Comparison of ENCODE assay signal across 8 cellular contexts in genomic region chr13:108566413-108567170, GRCh38.
"Had no signal": no experiment of that assay in that cellular context is flagged by ENCODE, and none has a peak within 500 bp of the region (broad histone marks: within the 10 kb centered on the region; RNA-seq: fewer than 3 reads in every experiment).

No MANE protein-coding gene starts in this region.

- H3K4me1 Mint-ChIP-seq: H9 had no signal

- H3K27ac ChIP-seq: GM23248 had no signal

- ATAC-seq: K562 had no signal

- H3K4me3 Mint-ChIP-seq: H9 had no signal

- H3K4me3 ChIP-seq: GM23248, K562 had no signal

- H3K9ac ChIP-seq: GM23248 had no signal

- FAIRE-seq: HTR-8/SVneo, K562 had no signal

- H3K9me3 Mint-ChIP-seq: H9 had no signal

- H3K27ac Mint-ChIP-seq: H9 had no signal

- DNase-seq: GM23248, GOT3, H9, HCEC 1CT, IMR-90, KG1 had no signal
